ENCODE assay signal across 11 cellular contexts in genomic region chr10:107425844-107426553, GRCh38.
A peak's percentile ranks its signal among the peaks of the same experiment; 100 is the strongest.
DNase-seq lines count a peak whose midpoint lies in the region; ATAC-seq and TF ChIP-seq lines count a peak whose summit lies in the region.
"Had no signal": no experiment of that assay in that cellular context is flagged by ENCODE, and none has a peak within 500 bp of the region (broad histone marks: within the 10 kb centered on the region; RNA-seq: fewer than 3 reads in every experiment).

No MANE protein-coding gene starts in this region.

- H3K9me3 Mint-ChIP-seq in activated T-helper 17 cell treated with anti-CD3 and anti-CD28 coated beads, Interleukin-2, amount 50 U/mL, for 72 hours, result peaks cover 19% of the 10 kb centered on the region

- H3K4me2 ChIP-seq in PC-9 (peak overlapping the region; percentile 46), parathyroid adenoma (ENCODE audit: low read length) (no peak overlapping the region)

- intact Hi-C loops in PC-9 (cut with micrococcal nuclease; ENCODE audit: unreplicated experiment), result no loop called here

- H3K9me2 ChIP-seq in PC-9 (ENCODE audit: insufficient read depth), result no peaks in the 10 kb centered on the region

- POLR2A ChIA-PET in PC-9 (lab: Charles Lee; ENCODE audit: unreplicated experiment), result no interaction called here

- no peaks in the 10 kb centered on the region for H3K4me1 ChIP-seq in PC-9 (replicated peaks; ENCODE audit: insufficient read depth)
- no peaks in the 10 kb centered on the region for H3K4me1 ChIP-seq in parathyroid adenoma
- H3K4me1 ChIP-seq: testis had no signal

- ATAC-seq in GM18907 (IDR thresholded peaks at IDR 0.05; ENCODE audit: unreplicated experiment), result peak; percentile 64
- peak; percentile 72 for ATAC-seq in HG02610 (IDR thresholded peaks at IDR 0.05; ENCODE audit: unreplicated experiment)
- ATAC-seq in T-helper 17 cell, result no peak
- no peak for ATAC-seq in activated T-helper 17 cell treated with anti-CD3 and anti-CD28 coated beads, Interleukin-2, amount 50 U/mL, for 72 hours (replicated peaks)
- ATAC-seq: Panc1 had no signal

- H4K20me1 ChIP-seq in PC-9 (ENCODE audit: insufficient read depth), result no peaks in the 10 kb centered on the region

- BruUV-seq in PC-9 (replicated peaks; lab: Mats Ljungman, UMichigan), result no TSS peak

- no peaks in the 10 kb centered on the region for H3K36me3 Mint-ChIP-seq in T-helper 17 cell (ENCODE audit: low read depth)
- H3K36me3 Mint-ChIP-seq in activated T-helper 17 cell treated with anti-CD3 and anti-CD28 coated beads, Interleukin-2, amount 50 U/mL, for 72 hours (ENCODE audit: low read depth), result no peaks in the 10 kb centered on the region

- CTCF ChIA-PET in PC-9 (lab: Charles Lee), result no interaction called here

- H2AFZ ChIP-seq in PC-9 (0 out of 2 replicates have a peak overlapping the region, but pooled peaks have one; percentile 39), parathyroid adenoma (peak overlapping the region; percentile 36)

- H3K4me3 Mint-ChIP-seq in T-helper 17 cell, result no peak overlapping the region
- H3K4me3 Mint-ChIP-seq in activated T-helper 17 cell treated with anti-CD3 and anti-CD28 coated beads, Interleukin-2, amount 50 U/mL, for 72 hours, result no peak overlapping the region

- H3K4me1 Mint-ChIP-seq in T-helper 17 cell, result no peaks in the 10 kb centered on the region
- no peaks in the 10 kb centered on the region for H3K4me1 Mint-ChIP-seq in activated T-helper 17 cell treated with anti-CD3 and anti-CD28 coated beads, Interleukin-2, amount 50 U/mL, for 72 hours

- H3K79me2 ChIP-seq in PC-9 (ENCODE audit: low read depth), result no peaks in the 10 kb centered on the region
- H3K79me2 ChIP-seq in parathyroid adenoma, result no peaks in the 10 kb centered on the region

- H3K36me3 ChIP-seq in PC-9 (ENCODE audit: low read depth) (no peaks in the 10 kb centered on the region), parathyroid adenoma (ENCODE audit: control insufficient read depth, insufficient read depth, low read length) (no peaks in the 10 kb centered on the region)

- H3K27ac Mint-ChIP-seq in T-helper 17 cell, result no peak overlapping the region
- H3K27ac Mint-ChIP-seq in activated T-helper 17 cell treated with anti-CD3 and anti-CD28 coated beads, Interleukin-2, amount 50 U/mL, for 72 hours, result no peak overlapping the region

- no peaks in the 10 kb centered on the region for H3K9me3 ChIP-seq in PC-9 (ENCODE audit: insufficient read depth, low read depth)
- no peaks in the 10 kb centered on the region for H3K9me3 ChIP-seq in parathyroid adenoma (ENCODE audit: control insufficient read depth, low read length)
- no peaks in the 10 kb centered on the region for H3K9me3 ChIP-seq in T-helper 17 cell (ENCODE audit: control insufficient read depth, low read length, poor library complexity, severe bottlenecking)
- H3K9me3 ChIP-seq: testis had no signal

- H3F3A ChIP-seq in PC-9 (ENCODE audit: insufficient read depth, low read depth), result no peaks in the 10 kb centered on the region

- TF ChIP-seq CTCF in PC-9 (conservative IDR thresholded peaks at IDR 0.05), result no peak
- no peak for TF ChIP-seq CTCF in parathyroid adenoma (IDR thresholded peaks at IDR 0.05)

- DNase-seq in PC-9 (no peak), T-helper 17 cell (no peak), COLO829 (ENCODE audit: low spot score) (no peak), MV-4-11 (lab: John Stamatoyannopoulos, UW) (no peak)
- DNase-seq: activated CD4-positive, alpha-beta T cell treated with anti-CD3 and anti-CD28 coated beads, Interleukin-2, amount 50 U/mL, for 4 hours; testis had no signal

- H3K27me3 ChIP-seq in PC-9 (ENCODE audit: insufficient read depth, low read depth) (no peaks in the 10 kb centered on the region), parathyroid adenoma (ENCODE audit: control insufficient read depth, insufficient read depth, low read length) (no peaks in the 10 kb centered on the region)
- H3K27me3 ChIP-seq: testis had no signal

- H3K27ac ChIP-seq in PC-9, result no peak overlapping the region
- no peak overlapping the region for H3K27ac ChIP-seq in parathyroid adenoma
- H3K27ac ChIP-seq: testis had no signal

- H3K4me3 ChIP-seq in PC-9 (no peak overlapping the region), parathyroid adenoma (ENCODE audit: low read depth, low read length) (no peak overlapping the region)
- H3K4me3 ChIP-seq: testis had no signal

- no peak overlapping the region for H3K9ac ChIP-seq in parathyroid adenoma

- no peaks in the 10 kb centered on the region for H3K27me3 Mint-ChIP-seq in T-helper 17 cell
- no peaks in the 10 kb centered on the region for H3K27me3 Mint-ChIP-seq in activated T-helper 17 cell treated with anti-CD3 and anti-CD28 coated beads, Interleukin-2, amount 50 U/mL, for 72 hours

Comparison
In these comparisons a context has a peak if more than half of its experiments do, and no peak if none do; other contexts are left out.
1. ATAC-seq: peak in GM18907 (single experiment) and HG02610 (single experiment); none in T-helper 17 cell (single experiment) and activated T-helper 17 cell treated with anti-CD3 and anti-CD28 coated beads, Interleukin-2, amount 50 U/mL, for 72 hours (single experiment).